In the genomic region with DNA sequence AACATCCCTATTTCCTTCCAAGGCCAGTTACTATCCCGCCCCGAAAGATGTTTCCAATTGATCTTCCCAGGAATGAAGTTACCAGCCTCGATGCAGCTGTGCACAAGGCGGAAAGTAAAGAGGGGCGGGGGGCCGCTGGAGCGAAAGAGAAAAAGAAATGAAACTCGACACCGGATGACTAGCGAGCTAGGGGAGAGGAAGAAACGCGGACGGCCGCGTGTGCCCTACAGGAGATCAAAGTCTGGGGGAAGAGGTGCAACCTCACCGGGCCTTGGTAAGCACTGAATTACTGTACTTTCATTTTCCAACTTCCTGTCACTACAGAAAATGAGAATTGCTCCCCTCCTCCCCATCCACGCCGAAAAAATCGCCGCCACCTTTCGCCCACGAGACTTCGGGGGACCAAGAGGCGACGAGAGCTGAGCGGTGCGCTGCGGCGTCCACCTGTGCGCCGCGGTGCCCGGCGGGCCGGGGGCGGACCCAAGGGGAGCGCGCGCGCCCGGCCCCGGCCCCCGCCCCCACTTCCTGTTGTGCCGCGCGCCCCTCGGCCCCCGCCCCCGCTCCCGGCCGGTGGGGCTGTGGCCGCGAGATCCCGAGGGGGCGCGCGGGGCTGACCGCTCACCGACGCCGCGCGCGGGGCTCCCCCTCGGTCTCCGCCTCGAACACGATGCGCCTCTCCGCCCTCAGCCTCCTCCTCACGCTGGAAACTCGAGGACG, we compare ENCODE assay signal across 8 cellular contexts. TPM values are rescaled to one million over a fixed set of nuclear protein-coding genes. Genes with fewer than 3 reads are reported as not detected.
DNase-seq lines count a peak whose midpoint lies in the region; ATAC-seq and TF ChIP-seq lines count a peak whose summit lies in the region.

No MANE protein-coding gene starts in this region.

- H3K36me3 Mint-ChIP-seq in activated CD8-positive, alpha-beta memory T cell treated with anti-CD3 and anti-CD28 coated beads, Interleukin-2, amount 10 ng/mL, durations not matched to agents 7 days and 5 days = peaks cover 25% of the 10 kb centered on the region
- no peaks in the 10 kb centered on the region for H3K36me3 Mint-ChIP-seq in mesothelial cell of epicardium

- peak overlapping the region; percentile 82 for H3K9ac ChIP-seq in endocrine pancreas (ENCODE audit: control insufficient read depth, insufficient read depth, low read length)

- no peak for TF ChIP-seq CTCF in mesothelial cell of epicardium (IDR thresholded peaks at IDR 0.05; ENCODE audit: unreplicated experiment)

- H3K9me3 Mint-ChIP-seq in activated CD8-positive, alpha-beta memory T cell treated with anti-CD3 and anti-CD28 coated beads, Interleukin-2, amount 10 ng/mL, durations not matched to agents 7 days and 5 days (ENCODE audit: low read depth) = no peaks in the 10 kb centered on the region
- no peaks in the 10 kb centered on the region for H3K9me3 Mint-ChIP-seq in mesothelial cell of epicardium

- H3K36me3 ChIP-seq in endocrine pancreas (ENCODE audit: control insufficient read depth, insufficient read depth, low read length) = no peaks in the 10 kb centered on the region

- H3K4me1 ChIP-seq in endocrine pancreas (ENCODE audit: control insufficient read depth, insufficient read depth, low read length) = peaks cover 33% of the 10 kb centered on the region

- peak; percentile 61 for ATAC-seq in GM21423 (IDR thresholded peaks at IDR 0.05; ENCODE audit: unreplicated experiment)
- peak; percentile 71 for ATAC-seq in activated CD8-positive, alpha-beta memory T cell treated with anti-CD3 and anti-CD28 coated beads, Interleukin-2, amount 10 ng/mL, durations not matched to agents 7 days and 5 days

- H3K9me3 ChIP-seq in endocrine pancreas (ENCODE audit: control insufficient read depth, low read length) = no peaks in the 10 kb centered on the region

- in situ Hi-C loops in Caki2 (cut with HindIII; ENCODE audit: low pct_unique_long_range_greater_than_20kb, low sequenced_read_pairs) = no loop called here

- CTCF ChIA-PET in activated CD8-positive, alpha-beta memory T cell treated with anti-CD3 and anti-CD28 coated beads, Interleukin-2, amount 10 ng/mL, durations not matched to agents 7 days and 5 days (lab: Charles Lee) = interaction anchor here (0.8 to 6.9 kb wide), 13 partner anchors 11 to 200 kb away, joined by 3 to 199 read pairs (median 4); partner anchors contain the start of gene SLC45A3

- no peaks in the 10 kb centered on the region for H3K27me3 Mint-ChIP-seq in activated CD8-positive, alpha-beta memory T cell treated with anti-CD3 and anti-CD28 coated beads, Interleukin-2, amount 10 ng/mL, durations not matched to agents 7 days and 5 days
- no peaks in the 10 kb centered on the region for H3K27me3 Mint-ChIP-seq in mesothelial cell of epicardium (ENCODE audit: low read depth)

- DNase-seq in Caki2 (ENCODE audit: low read depth) = peak; percentile 90
- peak in 40 of 76 experiments; percentile 5 to 61 (median 34) for DNase-seq in HUDEP-2 (lab: John Stamatoyannopoulos, UW; ENCODE audit: unreplicated experiment in 76 of 76)
- peak; percentile 90 for DNase-seq in NOMO-1 treated with DMSO at 0.1 percent for 48 hours (lab: John Stamatoyannopoulos, UW; ENCODE audit: unreplicated experiment)
- peak; percentile 92 for DNase-seq in activated CD8-positive, alpha-beta memory T cell treated with anti-CD3 and anti-CD28 coated beads, Interleukin-2, amount 10 ng/mL, durations not matched to agents 7 days and 5 days
- DNase-seq in mesothelial cell of epicardium (ENCODE audit: low spot score in 2 of 2, unreplicated experiment in 2 of 2) = peak; percentile 59 to 75
- peak; percentile 72 to 79 for DNase-seq in stimulated activated CD8-positive, alpha-beta memory T cell treated with anti-CD3 and anti-CD28 coated beads, Interleukin-15, amount 100 ng/mL, for 48 hours (ENCODE audit: low read depth in 2 of 2)

- peak overlapping the region; percentile 100 for H3K27ac Mint-ChIP-seq in activated CD8-positive, alpha-beta memory T cell treated with anti-CD3 and anti-CD28 coated beads, Interleukin-2, amount 10 ng/mL, durations not matched to agents 7 days and 5 days
- peak overlapping the region; percentile 98 for H3K27ac Mint-ChIP-seq in mesothelial cell of epicardium

- no peaks in the 10 kb centered on the region for H3K27me3 ChIP-seq in endocrine pancreas (ENCODE audit: control insufficient read depth, insufficient read depth, low read length)

- peak overlapping the region; percentile 91 for H3K4me3 Mint-ChIP-seq in activated CD8-positive, alpha-beta memory T cell treated with anti-CD3 and anti-CD28 coated beads, Interleukin-2, amount 10 ng/mL, durations not matched to agents 7 days and 5 days
- H3K4me3 Mint-ChIP-seq in mesothelial cell of epicardium = peak overlapping the region; percentile 88

- H3K4me1 Mint-ChIP-seq in activated CD8-positive, alpha-beta memory T cell treated with anti-CD3 and anti-CD28 coated beads, Interleukin-2, amount 10 ng/mL, durations not matched to agents 7 days and 5 days = peaks cover 47% of the 10 kb centered on the region
- peaks cover 24% of the 10 kb centered on the region for H3K4me1 Mint-ChIP-seq in mesothelial cell of epicardium

- peak overlapping the region; percentile 91 for H3K4me3 ChIP-seq in endocrine pancreas (ENCODE audit: control insufficient read depth, insufficient read depth, low read length)

RNA-seq across cellular contexts. Expression of gene ELK4, which starts 0.6 kb away (rescaled TPM):
- total RNA-seq in Caki2 (2014; rRNA removed; shearing (Covaris generic); ENCODE audit: low replicate concordance) = 6.2 and 16.1 TPM in 2 replicates
- 10 to 100 TPM; 70.9 to 79.7 TPM for total RNA-seq in activated CD8-positive, alpha-beta memory T cell treated with anti-CD3 and anti-CD28 coated beads, Interleukin-2, amount 10 ng/mL, durations not matched to agents 7 days and 5 days
- total RNA-seq in mesothelial cell of epicardium = 32.2 to 36.8 TPM (median 34.8 TPM) in 3 replicates

RNA-seq across cellular contexts. Expression of gene SLC45A3, which starts 49.1 kb away (rescaled TPM):
- 2.2 and 2.3 TPM in 2 replicates for total RNA-seq in Caki2 (2014; rRNA removed; shearing (Covaris generic); ENCODE audit: low replicate concordance)
- total RNA-seq in activated CD8-positive, alpha-beta memory T cell treated with anti-CD3 and anti-CD28 coated beads, Interleukin-2, amount 10 ng/mL, durations not matched to agents 7 days and 5 days = not detected
- total RNA-seq in mesothelial cell of epicardium = 7.0 to 7.5 TPM (median 7.1 TPM) in 3 replicates

Comparison
In these comparisons a context has a peak if more than half of its experiments do, and no peak if none do; other contexts are left out.
1. Peak in every context shown above with its lines: DNase-seq, ATAC-seq and H3K4me3 ChIP-seq.
2. DNase-seq: peak in every context shown above with its lines; median percentile 92 in activated CD8-positive, alpha-beta memory T cell treated with anti-CD3 and anti-CD28 coated beads, Interleukin-2, amount 10 ng/mL, durations not matched to agents 7 days and 5 days; 90 in Caki2; 90 in NOMO-1 treated with DMSO at 0.1 percent for 48 hours; 76 in stimulated activated CD8-positive, alpha-beta memory T cell treated with anti-CD3 and anti-CD28 coated beads, Interleukin-15, amount 100 ng/mL, for 48 hours; 67 in mesothelial cell of epicardium; 34 in HUDEP-2.